Comparison of ENCODE assay signal across 23 cellular contexts in the genomic region with DNA sequence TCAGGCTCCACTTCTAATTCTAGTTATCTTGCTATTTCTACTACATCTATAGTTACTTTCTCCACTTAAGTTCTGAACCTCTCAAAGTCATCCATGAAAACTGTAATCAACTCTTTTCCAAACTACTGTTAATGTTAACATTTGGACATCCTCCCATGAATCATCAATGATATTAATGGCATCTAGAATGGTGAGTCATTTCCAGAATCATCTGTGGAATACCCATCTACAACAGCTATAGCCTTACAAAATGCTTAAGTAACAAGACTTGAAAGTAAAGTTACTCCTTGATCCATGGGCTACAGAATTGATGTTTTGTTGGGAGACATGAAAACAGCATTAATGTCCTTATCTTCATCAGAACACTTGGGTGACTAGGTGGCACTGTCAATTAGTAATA. TPM values are rescaled to one million over a fixed set of nuclear protein-coding genes. Genes with fewer than 3 reads are reported as not detected.
DNase-seq lines count a peak whose midpoint lies in the region; FAIRE-seq and TF ChIP-seq lines count a peak whose summit lies in the region.
"Had no signal": no experiment of that assay in that cellular context is flagged by ENCODE, and none has a peak within 500 bp of the region (broad histone marks: within the 10 kb centered on the region; RNA-seq: fewer than 3 reads in every experiment).

No MANE protein-coding gene starts in this region.

- H3K79me2 ChIP-seq in endothelial cell of umbilical vein (ENCODE audit: control insufficient read depth, insufficient read depth, low read length) = no peaks in the 10 kb centered on the region

- dilution Hi-C loops in endothelial cell of umbilical vein (cut with MboI; ENCODE audit: extremely low pct_ligation_motif_present, low sequenced_read_pairs) = no loop called here

- no peak for TF ChIP-seq POLR2A in endothelial cell of umbilical vein (IDR thresholded peaks at IDR 0.05; ENCODE audit: low read depth, low read length)

- TF ChIP-seq CTCF in endothelial cell of umbilical vein (IDR thresholded peaks at IDR 0.05; ENCODE audit: extremely low read depth in 1 of 2, insufficient read depth in 1 of 2, low read depth in 1 of 2, low read length in 2 of 2) = no peak

- POLR2A ChIA-PET in endothelial cell of umbilical vein (lab: Charles Lee) = interaction anchor here (0.6 kb wide), 1 partner anchor 48 kb away, joined by 3 read pairs; no protein-coding TSS in a partner anchor

- FAIRE-seq in endothelial cell of umbilical vein (lab: Jason Lieb, UNC) = no peak

- no peak overlapping the region for H2AFZ ChIP-seq in endothelial cell of umbilical vein (ENCODE audit: low read depth, low read length)
- H2AFZ ChIP-seq: GM23338 had no signal

- BruUV-seq in endothelial cell of umbilical vein (replicated peaks; lab: Mats Ljungman, UMichigan) = no TSS peak

- peaks cover 0 to 2% of the 10 kb centered on the region in 2 experiments for H3K36me3 ChIP-seq in endothelial cell of umbilical vein (ENCODE audit: control insufficient read depth in 2 of 2, extremely low read depth in 1 of 2, insufficient read depth in 2 of 2, low read length in 2 of 2)
- H3K36me3 ChIP-seq: Peyer's patch had no signal

- no peak overlapping the region for H3K9ac ChIP-seq in endothelial cell of umbilical vein (replicated peaks; ENCODE audit: extremely low read depth, insufficient read depth, low read length)

- intact Hi-C loops in endothelial cell of umbilical vein (cut with micrococcal nuclease) = no loop called here

- H4K20me1 ChIP-seq in endothelial cell of umbilical vein (replicated peaks; ENCODE audit: control insufficient read depth, extremely low read depth, insufficient read depth, low read length) = no peaks in the 10 kb centered on the region

- H3K4me1 ChIP-seq in endothelial cell of umbilical vein (ENCODE audit: control insufficient read depth, extremely low read depth, insufficient read depth, low read length) = no peaks in the 10 kb centered on the region
- H3K4me1 ChIP-seq: Peyer's patch had no signal

- H3K9me3 ChIP-seq in endothelial cell of umbilical vein (replicated peaks; ENCODE audit: control insufficient read depth, insufficient read depth, low read length) = no peaks in the 10 kb centered on the region
- H3K9me3 ChIP-seq: Peyer's patch had no signal

- H3K4me3 ChIP-seq in endothelial cell of umbilical vein (replicated peaks in 1 of 3; ENCODE audit: insufficient read depth in 1 of 3, low read depth in 1 of 3, low read length in 3 of 3) = no peak overlapping the region
- H3K4me3 ChIP-seq: GM23338, heart left ventricle, Peyer's patch had no signal

- CTCF ChIA-PET in endothelial cell of umbilical vein (lab: Charles Lee) = no interaction called here

- H3K27ac ChIP-seq in endothelial cell of umbilical vein (ENCODE audit: insufficient read depth, low read depth, low read length) = no peak overlapping the region
- H3K27ac ChIP-seq: heart left ventricle, Peyer's patch had no signal

- H3K27me3 ChIP-seq in endothelial cell of umbilical vein (ENCODE audit: control insufficient read depth in 2 of 2, insufficient read depth in 2 of 2, low read length in 2 of 2) = no peaks in the 10 kb centered on the region
- H3K27me3 ChIP-seq: heart left ventricle, Peyer's patch had no signal

- no peak overlapping the region for H3K4me2 ChIP-seq in endothelial cell of umbilical vein (ENCODE audit: insufficient read depth, low read length)
- H3K4me2 ChIP-seq: GM23338 had no signal

- DNase-seq in EH (ENCODE audit: low read depth) (peak; percentile 58), M059J (ENCODE audit: low read depth) (peak; percentile 51), endothelial cell of umbilical vein (ENCODE audit: low read depth, low spot score) (peak; percentile 18), kidney tubule cell (ENCODE audit: low spot score) (peak; percentile 33), COLO668 (lab: John Stamatoyannopoulos, UW; ENCODE audit: unreplicated experiment) (no peak), cerebellum (ENCODE audit: low spot score) (no peak)
- no peak for DNase-seq in activated CD4-positive, alpha-beta T cell treated with anti-CD3 and anti-CD28 coated beads for 4 hours
- no peak for DNase-seq in stimulated activated naive CD4-positive, alpha-beta T cell treated with Interleukin-2 at 50 U/mL for 16 hours (lab: John Stamatoyannopoulos, UW)
- DNase-seq: activated CD4-positive, alpha-beta T cell treated with anti-CD3 and anti-CD28 coated beads, Interleukin-2, amount 50 U/mL, for 48 hours; activated gamma-delta T cell treated with Interleukin-2 at 50 U/mL for 16 hours; activated T-cell treated with anti-CD3 and anti-CD28 coated beads for 4 hours; caudate nucleus; erythroblast; heart left ventricle; KBM-7; left ventricle myocardium superior; NCI-H1092 treated with DMSO at 0.1 percent for 48 hours; NCI-H510A treated with DMSO at 0.1 percent for 48 hours; nephron progenitor cell; NK-92 treated with Interleukin-12 subunit alpha and Interleukin-12 subunit beta, amount 100 ng/mL, for 24 hours; Peyer's patch; stimulated activated naive CD8-positive, alpha-beta T cell treated with anti-CD3 and anti-CD28 coated beads, Interleukin-15, Interleukin-2, amounts not matched to agents 100 U/mL and 50 U/mL, for 24 hours had no signal

- no peaks in the 10 kb centered on the region for H3K9me1 ChIP-seq in endothelial cell of umbilical vein (replicated peaks; ENCODE audit: control insufficient read depth, extremely low read depth, insufficient read depth, low read length)

TF ChIP-seq in endothelial cell of umbilical vein, 7 proteins besides CTCF, POLR2A, EP300 and RAD21:
- TF ChIP-seq, protein P1, sequence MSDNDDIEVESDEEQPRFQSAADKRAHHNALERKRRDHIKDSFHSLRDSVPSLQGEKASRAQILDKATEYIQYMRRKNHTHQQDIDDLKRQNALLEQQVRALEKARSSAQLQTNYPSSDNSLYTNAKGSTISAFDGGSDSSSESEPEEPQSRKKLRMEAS (IDR thresholded peaks at IDR 0.05; ENCODE audit: insufficient read depth, insufficient read length) = no peak
- TF ChIP-seq JUN (IDR thresholded peaks at IDR 0.05; ENCODE audit: borderline replicate concordance, insufficient read depth, insufficient read length, low read depth) (peak; percentile 53), GATA2 (IDR thresholded peaks at IDR 0.05; ENCODE audit: insufficient read depth, insufficient read length, low read depth, low read length) (no peak), FOS (IDR thresholded peaks at IDR 0.05; ENCODE audit: borderline replicate concordance, insufficient read depth, low read length) (peak; percentile 88)

RNA-seq across cellular contexts. Expression of gene BARD1, which starts 35.4 kb away (rescaled TPM):
- 24.2 and 33.8 TPM in 2 replicates for total RNA-seq in M059J (2014; rRNA removed; shearing (Covaris generic))
- 14.7 and 17.6 TPM in 2 replicates for total RNA-seq in endothelial cell of umbilical vein
- polyA plus RNA-seq in endothelial cell of umbilical vein = 5.6 and 9.1 TPM in 2 replicates
- polyA plus RNA-seq in endothelial cell of umbilical vein (2011; cell fraction: cytosol; rRNA removed) = 2.8 and 3.5 TPM in 2 replicates
- polyA plus RNA-seq in endothelial cell of umbilical vein (2011; cell fraction: nucleus; rRNA removed) = 12.8 and 13.0 TPM in 2 replicates
- polyA plus RNA-seq in endothelial cell of umbilical vein (2012) = 3.2 and 4.5 TPM in 2 replicates
- 30.8 and 36.9 TPM in 2 replicates for polyA minus RNA-seq in endothelial cell of umbilical vein
- polyA minus RNA-seq in endothelial cell of umbilical vein (2011; cell fraction: cytosol; rRNA and poly(A)+ RNA removed) = 31.6 TPM
- 29.3 and 42.1 TPM in 2 replicates for polyA minus RNA-seq in endothelial cell of umbilical vein (2011; cell fraction: nucleus; rRNA and poly(A)+ RNA removed)
- 37.7 TPM for total RNA-seq in cerebellum

Comparison
In these comparisons a context has a peak if more than half of its experiments do, and no peak if none do; other contexts are left out.
1. DNase-seq: peak in EH (single experiment), M059J (single experiment), endothelial cell of umbilical vein (single experiment) and kidney tubule cell (single experiment); none in COLO668 (single experiment), activated CD4-positive, alpha-beta T cell treated with anti-CD3 and anti-CD28 coated beads for 4 hours (0 of 2), cerebellum (single experiment) and stimulated activated naive CD4-positive, alpha-beta T cell treated with Interleukin-2 at 50 U/mL for 16 hours (single experiment).